Comparison of ENCODE assay signal across 8 cellular contexts in the genomic region with DNA sequence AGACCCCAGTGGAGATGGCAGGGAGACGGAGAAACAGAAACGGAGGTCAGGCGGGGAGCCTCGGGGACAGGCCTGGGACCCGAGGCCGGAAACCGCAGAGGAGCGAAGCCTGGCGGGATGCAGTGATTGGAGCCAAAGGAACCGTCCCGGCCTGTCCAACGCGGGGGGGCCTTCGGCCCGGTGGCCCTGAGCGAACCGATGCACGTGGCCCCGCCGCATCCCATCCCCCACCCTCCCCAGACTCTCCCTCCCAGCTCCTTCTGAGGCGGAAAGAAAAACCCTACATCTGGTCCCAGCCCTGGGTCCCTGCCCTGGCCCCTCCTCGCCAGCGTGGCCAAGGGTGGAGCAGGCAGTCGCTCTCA. TPM values are rescaled to one million over a fixed set of nuclear protein-coding genes. Genes with fewer than 3 reads are reported as not detected.
DNase-seq lines count a peak whose midpoint lies in the region; ATAC-seq, FAIRE-seq and TF ChIP-seq lines count a peak whose summit lies in the region.

No MANE protein-coding gene starts in this region.

- intact Hi-C loops in A673 (cut with micrococcal nuclease; ENCODE audit: unreplicated experiment): no loop called here

- peak overlapping the region; percentile 84 for H3K4me3 Mint-ChIP-seq in HFFc6
- peak overlapping the region in 4 of 5 experiments; percentile 58 to 90 (median 84) for H3K4me3 Mint-ChIP-seq in brain

- H3K27ac ChIP-seq in A673 (ENCODE audit: low read depth, low read length, poor library complexity, severe bottlenecking) (no peak overlapping the region), keratinocyte (ENCODE audit: control insufficient read depth, insufficient read depth, low read length) (no peak overlapping the region), suprapubic skin (peak overlapping the region; percentile 80)

- no peaks in the 10 kb centered on the region for H3K9me3 Mint-ChIP-seq in HFFc6
- H3K9me3 Mint-ChIP-seq in brain: peaks cover 0 to 2% (median 0%) of the 10 kb centered on the region in 5 experiments

- H3K4me3 ChIP-seq in A673 (ENCODE audit: low read depth, low read length, poor library complexity, severe bottlenecking) (peak overlapping the region; percentile 42), keratinocyte (ENCODE audit: control insufficient read depth in 2 of 3, extremely low read depth in 1 of 3, insufficient read depth in 2 of 3, low read depth in 1 of 3, low read length in 3 of 3) (peak overlapping the region in 2 of 3 experiments; percentile 2 to 50), suprapubic skin (peak overlapping the region; percentile 55)

- DNase-seq in A673 (ENCODE audit: low spot score) (no peak), HFFc6 (no peak), keratinocyte (ENCODE audit: low read depth, low spot score) (no peak), suprapubic skin (ENCODE audit: low spot score in 2 of 2) (peak; percentile 84 to 86), HPDE6-E6E7 (ENCODE audit: extremely low spot score) (no peak)

- H3K4me1 Mint-ChIP-seq in HFFc6 (ENCODE audit: low read depth) (peaks cover 85% of the 10 kb centered on the region), brain (peaks cover 93% of the 10 kb centered on the region)

- H3K36me3 Mint-ChIP-seq in HFFc6 (ENCODE audit: low read depth) (no peaks in the 10 kb centered on the region), brain (no peaks in the 10 kb centered on the region)

- H4K20me1 ChIP-seq in keratinocyte (ENCODE audit: control insufficient read depth, extremely low read depth, insufficient read depth, low read length): no peaks in the 10 kb centered on the region

- H3K4me2 ChIP-seq in keratinocyte (ENCODE audit: control insufficient read depth, extremely low read depth, insufficient read depth, low read depth, low read length): peak overlapping the region; percentile 89

- no peaks in the 10 kb centered on the region for H3K9me1 ChIP-seq in keratinocyte (ENCODE audit: control insufficient read depth, extremely low read depth, insufficient read depth, low read length)

- TF ChIP-seq POLR2A in suprapubic skin (IDR thresholded peaks at IDR 0.05): no peak

- CTCF ChIA-PET in A673 (lab: Charles Lee): interaction anchor here (0.6 to 4.2 kb wide), 6 partner anchors 8 to 48 kb away, joined by 3 to 48 read pairs (median 6); no protein-coding TSS in a partner anchor

- H3K27me3 Mint-ChIP-seq in HFFc6 (ENCODE audit: insufficient read depth) (peaks cover 7% of the 10 kb centered on the region), brain (peaks cover 5% of the 10 kb centered on the region)

- BruUV-seq in A673 (replicated peaks; lab: Mats Ljungman, UMichigan): no TSS peak

- no peak for FAIRE-seq in keratinocyte (lab: Jason Lieb, UNC)

- POLR2A ChIA-PET in A673 (lab: Charles Lee; ENCODE audit: low non-redundant PET): no interaction called here

- H2AFZ ChIP-seq in keratinocyte (ENCODE audit: control insufficient read depth, low read length): no peak overlapping the region

- H3K9me3 ChIP-seq in A673 (ENCODE audit: low read depth, low read length, poor library complexity, severe bottlenecking) (no peaks in the 10 kb centered on the region), keratinocyte (ENCODE audit: control insufficient read depth, low read depth, low read length) (no peaks in the 10 kb centered on the region), suprapubic skin (no peaks in the 10 kb centered on the region)

- dilution Hi-C loops in keratinocyte (cut with MboI; ENCODE audit: extremely low pct_ligation_motif_present, low sequenced_read_pairs): no loop called here

- WGBS in suprapubic skin: 1% methylated on average over 8 of the region's 24 CpGs

- TF ChIP-seq CTCF in A673 (conservative IDR thresholded peaks at IDR 0.05; ENCODE audit: low read depth, low read length) (no peak), HFFc6 (IDR thresholded peaks at IDR 0.05) (no peak), brain (conservative IDR thresholded peaks at IDR 0.05) (no peak), keratinocyte (optimal IDR thresholded peaks at IDR 0.05 in 1 of 3, IDR thresholded peaks at IDR 0.05 in 1 of 3, conservative IDR thresholded peaks at IDR 0.05 in 1 of 3; ENCODE audit: extremely low read depth in 1 of 3, insufficient read depth in 2 of 3, low read length in 3 of 3) (no peak), suprapubic skin (IDR thresholded peaks at IDR 0.05) (no peak)

- H3K4me1 ChIP-seq in A673 (ENCODE audit: insufficient read depth, low read length, poor library complexity, severe bottlenecking): peaks cover 34% of the 10 kb centered on the region
- peaks cover 37% of the 10 kb centered on the region for H3K4me1 ChIP-seq in keratinocyte (ENCODE audit: control insufficient read depth, extremely low read depth, insufficient read depth, low read length)
- H3K4me1 ChIP-seq in suprapubic skin: peaks cover 87% of the 10 kb centered on the region

- H3K27ac Mint-ChIP-seq in HFFc6 (peak overlapping the region; percentile 80), brain (peak overlapping the region; percentile 48 to 99 (median 96))

- ATAC-seq in HG03045 (IDR thresholded peaks at IDR 0.05; ENCODE audit: unreplicated experiment) (no peak), GM18519 (IDR thresholded peaks at IDR 0.05; ENCODE audit: low FRiP score, unreplicated experiment) (no peak)

- H3K27me3 ChIP-seq in A673 (replicated peaks; ENCODE audit: insufficient read depth, low read depth, low read length, poor library complexity) (peaks cover 5% of the 10 kb centered on the region), keratinocyte (ENCODE audit: control insufficient read depth, extremely low read depth, insufficient read depth, low read length) (peaks cover 20% of the 10 kb centered on the region), suprapubic skin (peaks cover 3% of the 10 kb centered on the region)

- TF ChIP-seq EP300 in suprapubic skin (IDR thresholded peaks at IDR 0.05): no peak

- H3K79me2 ChIP-seq in keratinocyte (ENCODE audit: control insufficient read depth, insufficient read depth, low read length): no peaks in the 10 kb centered on the region

- H3K9ac ChIP-seq in keratinocyte (ENCODE audit: control insufficient read depth, extremely low read depth, insufficient read depth, low read length): no peak overlapping the region

- H3K36me3 ChIP-seq in A673 (ENCODE audit: insufficient read depth, low read length, poor library complexity, severe bottlenecking) (no peaks in the 10 kb centered on the region), keratinocyte (ENCODE audit: control insufficient read depth in 2 of 2, extremely low read depth in 1 of 2, insufficient read depth in 2 of 2, low read length in 2 of 2) (no peaks in the 10 kb centered on the region), suprapubic skin (no peaks in the 10 kb centered on the region)

RNA-seq across cellular contexts. Expression of gene CRABP2, which starts 1.2 kb away (rescaled TPM):
- total RNA-seq in A673 (2021): 1.1 and 4.0 TPM in 2 replicates
- 10 to 100 TPM; 55.9 to 70.4 (median 59.2) TPM for total RNA-seq in HFFc6 (2021; fragmentation: NEBNext Ultra II Directional; extraction: Animal tissue kit (Norgen Biotek cat#: 25700))
- polyA plus RNA-seq in brain (ENCODE audit: insufficient read depth, low read depth, low replicate concordance): 10.5 TPM
- 6.5 to 12.7 TPM (median 8.4 TPM) in 3 replicates for polyA plus RNA-seq in keratinocyte
- 187 TPM for polyA plus RNA-seq in keratinocyte (2011; ENCODE audit: low read depth)
- polyA plus RNA-seq in keratinocyte (2011; cell fraction: cytosol; rRNA removed): 13.3 and 19.3 TPM in 2 replicates
- 17.4 and 17.6 TPM in 2 replicates for polyA plus RNA-seq in keratinocyte (2011; cell fraction: nucleus; rRNA removed)
- polyA plus RNA-seq in keratinocyte (2012; ENCODE audit: low replicate concordance): 13.0 and 332 TPM in 2 replicates
- 1.8 to 4.4 TPM (median 2.8 TPM) in 3 replicates for polyA minus RNA-seq in keratinocyte
- polyA minus RNA-seq in keratinocyte (2011; cell fraction: cytosol; rRNA and poly(A)+ RNA removed): 10.4 TPM
- polyA minus RNA-seq in keratinocyte (2011; cell fraction: nucleus; rRNA and poly(A)+ RNA removed): 1.1 and 1.5 TPM in 2 replicates
- total RNA-seq in suprapubic skin: 10 to 100 TPM; 38.4 to 98.0 (median 68.2) TPM

RNA-seq across cellular contexts. Expression of gene METTL25B, which starts 21.6 kb away (rescaled TPM):
- total RNA-seq in A673 (2021): 20.2 TPM in 2 replicates
- 10 to 100 TPM; 11.2 to 16.0 (median 13.9) TPM for total RNA-seq in HFFc6 (2021; fragmentation: NEBNext Ultra II Directional; extraction: Animal tissue kit (Norgen Biotek cat#: 25700))
- polyA plus RNA-seq in brain (ENCODE audit: insufficient read depth, low read depth, low replicate concordance): 46.8 TPM
- polyA plus RNA-seq in keratinocyte: 6.0 to 10.7 TPM (median 6.3 TPM) in 3 replicates
- polyA plus RNA-seq in keratinocyte (2011; ENCODE audit: low read depth): 29.2 TPM
- 3.5 and 4.8 TPM in 2 replicates for polyA plus RNA-seq in keratinocyte (2011; cell fraction: cytosol; rRNA removed)
- 18.7 and 19.7 TPM in 2 replicates for polyA plus RNA-seq in keratinocyte (2011; cell fraction: nucleus; rRNA removed)
- polyA plus RNA-seq in keratinocyte (2012; ENCODE audit: low replicate concordance): 10.8 and 31.9 TPM in 2 replicates
- polyA minus RNA-seq in keratinocyte: 4.8 to 11.0 TPM (median 7.8 TPM) in 3 replicates
- polyA minus RNA-seq in keratinocyte (2011; cell fraction: cytosol; rRNA and poly(A)+ RNA removed): 8.4 TPM
- polyA minus RNA-seq in keratinocyte (2011; cell fraction: nucleus; rRNA and poly(A)+ RNA removed): 7.8 and 10.3 TPM in 2 replicates
- total RNA-seq in suprapubic skin: 10 to 100 TPM; 20.7 to 40.3 (median 34.2) TPM

RNA-seq across cellular contexts. Expression of gene ISG20L2, which starts 21.9 kb away (rescaled TPM):
- total RNA-seq in A673 (2021) (45.7 and 46.5 TPM in 2 replicates), suprapubic skin (10 to 100 TPM; 33.8 to 59.6 (median 38.9) TPM)
- 10 to 100 TPM; 16.2 to 26.9 (median 20.6) TPM for total RNA-seq in HFFc6 (2021; fragmentation: NEBNext Ultra II Directional; extraction: Animal tissue kit (Norgen Biotek cat#: 25700))
- polyA plus RNA-seq in brain (ENCODE audit: insufficient read depth, low read depth, low replicate concordance) (41.5 TPM), keratinocyte (48.1 to 56.6 TPM (median 48.6 TPM) in 3 replicates)
- polyA plus RNA-seq in keratinocyte (2011; ENCODE audit: low read depth): 19.9 TPM
- polyA plus RNA-seq in keratinocyte (2011; cell fraction: cytosol; rRNA removed): 44.2 and 61.0 TPM in 2 replicates
- 44.3 and 44.4 TPM in 2 replicates for polyA plus RNA-seq in keratinocyte (2011; cell fraction: nucleus; rRNA removed)
- 20.2 and 33.8 TPM in 2 replicates for polyA plus RNA-seq in keratinocyte (2012; ENCODE audit: low replicate concordance)
- polyA minus RNA-seq in keratinocyte: 47.8 to 55.4 TPM (median 54.2 TPM) in 3 replicates
- polyA minus RNA-seq in keratinocyte (2011; cell fraction: cytosol; rRNA and poly(A)+ RNA removed): 25.9 TPM
- 18.7 and 32.7 TPM in 2 replicates for polyA minus RNA-seq in keratinocyte (2011; cell fraction: nucleus; rRNA and poly(A)+ RNA removed)

RNA-seq across cellular contexts. Expression of gene NES, which starts 29.4 kb away (rescaled TPM):
- total RNA-seq in A673 (2021): 8.7 and 12.3 TPM in 2 replicates
- total RNA-seq in HFFc6 (2021; fragmentation: NEBNext Ultra II Directional; extraction: Animal tissue kit (Norgen Biotek cat#: 25700)): 100 to 1,000 TPM; 106 to 126 (median 116) TPM
- 12.7 TPM for polyA plus RNA-seq in brain (ENCODE audit: insufficient read depth, low read depth, low replicate concordance)
- polyA plus RNA-seq in keratinocyte: 0.01 TPM in 2 of 3 replicates, not detected in the other
- polyA plus RNA-seq in keratinocyte (2011; ENCODE audit: low read depth): 0.26 TPM
- polyA plus RNA-seq in keratinocyte (2011; cell fraction: cytosol; rRNA removed): 0.03 TPM in 1 of 2 replicates, not detected in the other
- 0.03 TPM in 2 replicates for polyA plus RNA-seq in keratinocyte (2011; cell fraction: nucleus; rRNA removed)
- 0.11 and 0.17 TPM in 2 replicates for polyA plus RNA-seq in keratinocyte (2012; ENCODE audit: low replicate concordance)
- polyA minus RNA-seq in keratinocyte: 0.20 TPM in 1 of 3 replicates, not detected in the others
- polyA minus RNA-seq in keratinocyte (2011; cell fraction: cytosol; rRNA and poly(A)+ RNA removed): not detected
- polyA minus RNA-seq in keratinocyte (2011; cell fraction: nucleus; rRNA and poly(A)+ RNA removed): not detected in 2 replicates
- 1 to 10 TPM; 1.9 to 7.4 (median 4.8) TPM for total RNA-seq in suprapubic skin

RNA-seq across cellular contexts. Expression of gene MRPL24, which starts 34.3 kb away (rescaled TPM):
- total RNA-seq in A673 (2021) (85.7 and 92.9 TPM in 2 replicates), suprapubic skin (10 to 100 TPM; 33.6 to 66.6 (median 55.0) TPM)
- total RNA-seq in HFFc6 (2021; fragmentation: NEBNext Ultra II Directional; extraction: Animal tissue kit (Norgen Biotek cat#: 25700)): 10 to 100 TPM; 82.5 to 93.7 (median 86.8) TPM
- polyA plus RNA-seq in brain (ENCODE audit: insufficient read depth, low read depth, low replicate concordance) (111 TPM), keratinocyte (111 to 157 TPM (median 122 TPM) in 3 replicates)
- 31.8 TPM for polyA plus RNA-seq in keratinocyte (2011; ENCODE audit: low read depth)
- polyA plus RNA-seq in keratinocyte (2011; cell fraction: cytosol; rRNA removed): 112 and 122 TPM in 2 replicates
- polyA plus RNA-seq in keratinocyte (2011; cell fraction: nucleus; rRNA removed): 91.7 and 94.5 TPM in 2 replicates
- polyA plus RNA-seq in keratinocyte (2012; ENCODE audit: low replicate concordance): 101 and 133 TPM in 2 replicates
- 39.4 to 55.6 TPM (median 50.9 TPM) in 3 replicates for polyA minus RNA-seq in keratinocyte
- 43.4 TPM for polyA minus RNA-seq in keratinocyte (2011; cell fraction: cytosol; rRNA and poly(A)+ RNA removed)
- 16.8 and 19.2 TPM in 2 replicates for polyA minus RNA-seq in keratinocyte (2011; cell fraction: nucleus; rRNA and poly(A)+ RNA removed)

Comparison
In these comparisons a context has a peak if more than half of its experiments do, and no peak if none do; other contexts are left out.
1. DNase-seq: peak in suprapubic skin (2 of 2); none in A673 (single experiment), HFFc6 (single experiment), keratinocyte (single experiment) and HPDE6-E6E7 (single experiment).
2. Peak in every context shown above with its lines, with median percentiles within 50 percentile points of each other: H3K4me3 ChIP-seq.